In the genomic region with DNA sequence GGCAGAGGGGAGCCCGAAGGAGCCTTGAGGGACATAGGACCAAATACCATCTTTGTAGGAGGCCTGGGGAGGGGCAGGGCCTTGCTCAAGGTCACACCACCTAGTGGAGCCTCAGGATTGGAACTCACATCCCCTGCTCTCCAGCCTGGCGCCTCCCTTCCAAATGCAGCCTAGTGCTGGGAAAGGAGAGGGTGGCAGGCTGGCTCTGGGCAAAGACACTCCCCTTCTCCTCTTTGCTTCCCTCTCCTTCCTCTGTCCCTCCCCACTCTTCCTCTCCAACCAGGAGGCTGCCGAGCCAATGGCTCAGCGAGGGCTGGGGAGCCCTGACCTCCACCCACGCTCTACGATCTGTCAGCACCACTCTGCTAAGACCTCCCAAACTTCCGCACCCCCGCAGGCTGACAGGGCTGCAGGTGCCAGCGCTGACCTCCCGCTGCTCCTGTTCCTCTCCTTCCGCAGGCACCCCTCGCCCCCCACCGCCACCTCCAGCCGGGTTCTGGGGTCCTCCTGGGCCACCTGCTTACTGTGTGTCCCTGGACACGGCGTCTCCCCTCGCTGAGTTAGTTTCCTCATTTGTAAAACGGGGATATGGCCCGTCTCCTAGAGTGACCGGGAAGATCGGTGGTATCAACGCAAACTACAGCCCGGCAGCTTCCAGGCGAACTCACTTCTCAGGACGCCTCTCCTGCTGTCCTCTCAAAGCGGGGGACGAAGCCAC, we compare ENCODE assay signal across 1 cellular context.
TF ChIP-seq lines count a peak whose summit lies in the region.

No MANE protein-coding gene starts in this region.

TF ChIP-seq in HepG2, 621 proteins besides CTCF, POLR2A, EP300 and RAD21 (continued from another document and continues in another):
- TF ChIP-seq, protein P1, sequence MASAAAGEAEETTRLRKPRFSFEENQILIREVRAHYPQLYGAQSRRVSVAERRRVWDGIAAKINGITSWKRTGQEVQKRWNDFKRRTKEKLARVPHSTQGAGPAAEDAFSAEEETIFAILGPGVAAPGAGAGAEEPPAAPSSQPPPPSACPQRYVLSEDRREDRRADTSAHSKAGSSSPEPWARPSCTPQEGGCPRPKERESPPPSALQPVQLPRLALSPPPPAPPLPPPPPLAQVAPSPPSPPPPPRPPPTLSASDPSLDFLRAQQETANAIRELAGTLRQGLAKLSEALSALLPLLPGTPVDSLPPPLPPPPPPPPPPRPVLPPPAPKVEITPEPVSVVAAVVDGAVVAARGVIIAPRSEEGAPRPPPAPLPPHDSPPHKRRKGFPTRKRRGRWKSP (CRISPR knock-in tag; IDR thresholded peaks at IDR 0.05) = 0 out of 2 replicates have a peak, but pooled peaks have one; percentile 23
- TF ChIP-seq, protein P2, sequence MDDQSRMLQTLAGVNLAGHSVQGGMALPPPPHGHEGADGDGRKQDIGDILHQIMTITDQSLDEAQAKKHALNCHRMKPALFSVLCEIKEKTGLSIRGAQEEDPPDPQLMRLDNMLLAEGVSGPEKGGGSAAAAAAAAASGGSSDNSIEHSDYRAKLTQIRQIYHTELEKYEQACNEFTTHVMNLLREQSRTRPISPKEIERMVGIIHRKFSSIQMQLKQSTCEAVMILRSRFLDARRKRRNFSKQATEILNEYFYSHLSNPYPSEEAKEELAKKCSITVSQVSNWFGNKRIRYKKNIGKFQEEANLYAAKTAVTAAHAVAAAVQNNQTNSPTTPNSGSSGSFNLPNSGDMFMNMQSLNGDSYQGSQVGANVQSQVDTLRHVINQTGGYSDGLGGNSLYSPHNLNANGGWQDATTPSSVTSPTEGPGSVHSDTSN (CRISPR knock-in tag; IDR thresholded peaks at IDR 0.05; ENCODE audit: borderline replicate concordance) = no peak
- TF ChIP-seq, protein P3, sequence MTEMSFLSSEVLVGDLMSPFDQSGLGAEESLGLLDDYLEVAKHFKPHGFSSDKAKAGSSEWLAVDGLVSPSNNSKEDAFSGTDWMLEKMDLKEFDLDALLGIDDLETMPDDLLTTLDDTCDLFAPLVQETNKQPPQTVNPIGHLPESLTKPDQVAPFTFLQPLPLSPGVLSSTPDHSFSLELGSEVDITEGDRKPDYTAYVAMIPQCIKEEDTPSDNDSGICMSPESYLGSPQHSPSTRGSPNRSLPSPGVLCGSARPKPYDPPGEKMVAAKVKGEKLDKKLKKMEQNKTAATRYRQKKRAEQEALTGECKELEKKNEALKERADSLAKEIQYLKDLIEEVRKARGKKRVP (CRISPR knock-in tag; IDR thresholded peaks at IDR 0.05) = no peak
- peak; percentile 11; the same call in 1 of the 2 replicates for TF ChIP-seq NFYC (CRISPR knock-in tag; IDR thresholded peaks at IDR 0.05)
- TF ChIP-seq ZNF709 (CRISPR knock-in tag; IDR thresholded peaks at IDR 0.05) = no peak; the same call in 1 of the 2 replicates
- TF ChIP-seq ZNF543 (CRISPR knock-in tag; IDR thresholded peaks at IDR 0.05) = 0 out of 2 replicates have a peak, but pooled peaks have one; percentile 21
- peak; percentile 56 for TF ChIP-seq RBFOX2 (IDR thresholded peaks at IDR 0.05; ENCODE audit: low read depth, low read length)
- TF ChIP-seq HDAC6 (IDR thresholded peaks at IDR 0.05; ENCODE audit: low read depth, low read length) = no peak
- no peak for TF ChIP-seq MTF1 (CRISPR knock-in tag; IDR thresholded peaks at IDR 0.05)
- peak; percentile 70; the same call in 1 of the 2 replicates for TF ChIP-seq SMAD1 (CRISPR knock-in tag; IDR thresholded peaks at IDR 0.05; ENCODE audit: borderline replicate concordance, low read depth)
- peak; percentile 56; the same call in 1 of the 2 replicates for TF ChIP-seq ZNF792 (CRISPR knock-in tag; IDR thresholded peaks at IDR 0.05)
- no peak for TF ChIP-seq KDM6A (CRISPR knock-in tag; IDR thresholded peaks at IDR 0.05; ENCODE audit: low read depth)
- peak; percentile 72; the same call in 1 of the 2 replicates for TF ChIP-seq SNAI1 (CRISPR knock-in tag; IDR thresholded peaks at IDR 0.05; ENCODE audit: borderline replicate concordance)
- no peak for TF ChIP-seq ZNF296 (CRISPR knock-in tag; conservative IDR thresholded peaks at IDR 0.05)
- TF ChIP-seq, protein P4, sequence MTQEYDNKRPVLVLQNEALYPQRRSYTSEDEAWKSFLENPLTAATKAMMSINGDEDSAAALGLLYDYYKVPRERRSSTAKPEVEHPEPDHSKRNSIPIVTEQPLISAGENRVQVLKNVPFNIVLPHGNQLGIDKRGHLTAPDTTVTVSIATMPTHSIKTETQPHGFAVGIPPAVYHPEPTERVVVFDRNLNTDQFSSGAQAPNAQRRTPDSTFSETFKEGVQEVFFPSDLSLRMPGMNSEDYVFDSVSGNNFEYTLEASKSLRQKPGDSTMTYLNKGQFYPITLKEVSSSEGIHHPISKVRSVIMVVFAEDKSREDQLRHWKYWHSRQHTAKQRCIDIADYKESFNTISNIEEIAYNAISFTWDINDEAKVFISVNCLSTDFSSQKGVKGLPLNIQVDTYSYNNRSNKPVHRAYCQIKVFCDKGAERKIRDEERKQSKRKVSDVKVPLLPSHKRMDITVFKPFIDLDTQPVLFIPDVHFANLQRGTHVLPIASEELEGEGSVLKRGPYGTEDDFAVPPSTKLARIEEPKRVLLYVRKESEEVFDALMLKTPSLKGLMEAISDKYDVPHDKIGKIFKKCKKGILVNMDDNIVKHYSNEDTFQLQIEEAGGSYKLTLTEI (CRISPR knock-in tag; conservative IDR thresholded peaks at IDR 0.05) = no peak
- TF ChIP-seq, protein P5, sequence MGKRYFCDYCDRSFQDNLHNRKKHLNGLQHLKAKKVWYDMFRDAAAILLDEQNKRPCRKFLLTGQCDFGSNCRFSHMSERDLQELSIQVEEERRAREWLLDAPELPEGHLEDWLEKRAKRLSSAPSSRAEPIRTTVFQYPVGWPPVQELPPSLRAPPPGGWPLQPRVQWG (CRISPR knock-in tag; IDR thresholded peaks at IDR 0.05; ENCODE audit: borderline replicate concordance, low read depth) = no peak
- TF ChIP-seq SSRP1 (CRISPR knock-in tag; IDR thresholded peaks at IDR 0.05) = no peak
- TF ChIP-seq NFIC (IDR thresholded peaks at IDR 0.05; ENCODE audit: low read length) = no peak
- TF ChIP-seq PHF21A (CRISPR knock-in tag; IDR thresholded peaks at IDR 0.05) = no peak
- TF ChIP-seq, protein P6, sequence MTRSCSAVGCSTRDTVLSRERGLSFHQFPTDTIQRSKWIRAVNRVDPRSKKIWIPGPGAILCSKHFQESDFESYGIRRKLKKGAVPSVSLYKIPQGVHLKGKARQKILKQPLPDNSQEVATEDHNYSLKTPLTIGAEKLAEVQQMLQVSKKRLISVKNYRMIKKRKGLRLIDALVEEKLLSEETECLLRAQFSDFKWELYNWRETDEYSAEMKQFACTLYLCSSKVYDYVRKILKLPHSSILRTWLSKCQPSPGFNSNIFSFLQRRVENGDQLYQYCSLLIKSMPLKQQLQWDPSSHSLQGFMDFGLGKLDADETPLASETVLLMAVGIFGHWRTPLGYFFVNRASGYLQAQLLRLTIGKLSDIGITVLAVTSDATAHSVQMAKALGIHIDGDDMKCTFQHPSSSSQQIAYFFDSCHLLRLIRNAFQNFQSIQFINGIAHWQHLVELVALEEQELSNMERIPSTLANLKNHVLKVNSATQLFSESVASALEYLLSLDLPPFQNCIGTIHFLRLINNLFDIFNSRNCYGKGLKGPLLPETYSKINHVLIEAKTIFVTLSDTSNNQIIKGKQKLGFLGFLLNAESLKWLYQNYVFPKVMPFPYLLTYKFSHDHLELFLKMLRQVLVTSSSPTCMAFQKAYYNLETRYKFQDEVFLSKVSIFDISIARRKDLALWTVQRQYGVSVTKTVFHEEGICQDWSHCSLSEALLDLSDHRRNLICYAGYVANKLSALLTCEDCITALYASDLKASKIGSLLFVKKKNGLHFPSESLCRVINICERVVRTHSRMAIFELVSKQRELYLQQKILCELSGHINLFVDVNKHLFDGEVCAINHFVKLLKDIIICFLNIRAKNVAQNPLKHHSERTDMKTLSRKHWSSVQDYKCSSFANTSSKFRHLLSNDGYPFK (CRISPR knock-in tag; IDR thresholded peaks at IDR 0.05; ENCODE audit: borderline replicate concordance) = peak; percentile 28; the same call in 1 of the 2 replicates
- TF ChIP-seq RFXANK (CRISPR knock-in tag; IDR thresholded peaks at IDR 0.05) = no peak
- TF ChIP-seq ZBTB7B (CRISPR knock-in tag; IDR thresholded peaks at IDR 0.05) = peak; percentile 41; the same call in 1 of the 2 replicates
- TF ChIP-seq FOXA3 (CRISPR knock-in tag; IDR thresholded peaks at IDR 0.05) = no peak
- TF ChIP-seq MIER2 (CRISPR knock-in tag; IDR thresholded peaks at IDR 0.05) = no peak
- TF ChIP-seq ETV5 (CRISPR knock-in tag; IDR thresholded peaks at IDR 0.05; ENCODE audit: borderline replicate concordance) = peak; percentile 30; the same call in 1 of the 2 replicates
- TF ChIP-seq ZFP82 (CRISPR knock-in tag; IDR thresholded peaks at IDR 0.05; ENCODE audit: borderline replicate concordance) = no peak
- TF ChIP-seq HOXA3 (CRISPR knock-in tag; IDR thresholded peaks at IDR 0.05) = peak; percentile 21; the same call in 1 of the 2 replicates
- TF ChIP-seq RFX3 (CRISPR knock-in tag; IDR thresholded peaks at IDR 0.05) = no peak
- TF ChIP-seq, protein P7, sequence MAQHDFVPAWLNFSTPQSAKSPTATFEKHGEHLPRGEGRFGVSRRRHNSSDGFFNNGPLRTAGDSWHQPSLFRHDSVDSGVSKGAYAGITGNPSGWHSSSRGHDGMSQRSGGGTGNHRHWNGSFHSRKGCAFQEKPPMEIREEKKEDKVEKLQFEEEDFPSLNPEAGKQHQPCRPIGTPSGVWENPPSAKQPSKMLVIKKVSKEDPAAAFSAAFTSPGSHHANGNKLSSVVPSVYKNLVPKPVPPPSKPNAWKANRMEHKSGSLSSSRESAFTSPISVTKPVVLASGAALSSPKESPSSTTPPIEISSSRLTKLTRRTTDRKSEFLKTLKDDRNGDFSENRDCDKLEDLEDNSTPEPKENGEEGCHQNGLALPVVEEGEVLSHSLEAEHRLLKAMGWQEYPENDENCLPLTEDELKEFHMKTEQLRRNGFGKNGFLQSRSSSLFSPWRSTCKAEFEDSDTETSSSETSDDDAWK (CRISPR knock-in tag; IDR thresholded peaks at IDR 0.05) = no peak
- no peak for TF ChIP-seq KDM1A (CRISPR knock-in tag; IDR thresholded peaks at IDR 0.05)
- TF ChIP-seq ZNF530 (CRISPR knock-in tag; IDR thresholded peaks at IDR 0.05; ENCODE audit: low read depth) = no peak
- TF ChIP-seq, protein P8, sequence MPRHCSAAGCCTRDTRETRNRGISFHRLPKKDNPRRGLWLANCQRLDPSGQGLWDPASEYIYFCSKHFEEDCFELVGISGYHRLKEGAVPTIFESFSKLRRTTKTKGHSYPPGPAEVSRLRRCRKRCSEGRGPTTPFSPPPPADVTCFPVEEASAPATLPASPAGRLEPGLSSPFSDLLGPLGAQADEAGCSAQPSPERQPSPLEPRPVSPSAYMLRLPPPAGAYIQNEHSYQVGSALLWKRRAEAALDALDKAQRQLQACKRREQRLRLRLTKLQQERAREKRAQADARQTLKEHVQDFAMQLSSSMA (CRISPR knock-in tag; IDR thresholded peaks at IDR 0.05) = 0 out of 2 replicates have a peak, but pooled peaks have one; percentile 18
- TF ChIP-seq, protein P9, sequence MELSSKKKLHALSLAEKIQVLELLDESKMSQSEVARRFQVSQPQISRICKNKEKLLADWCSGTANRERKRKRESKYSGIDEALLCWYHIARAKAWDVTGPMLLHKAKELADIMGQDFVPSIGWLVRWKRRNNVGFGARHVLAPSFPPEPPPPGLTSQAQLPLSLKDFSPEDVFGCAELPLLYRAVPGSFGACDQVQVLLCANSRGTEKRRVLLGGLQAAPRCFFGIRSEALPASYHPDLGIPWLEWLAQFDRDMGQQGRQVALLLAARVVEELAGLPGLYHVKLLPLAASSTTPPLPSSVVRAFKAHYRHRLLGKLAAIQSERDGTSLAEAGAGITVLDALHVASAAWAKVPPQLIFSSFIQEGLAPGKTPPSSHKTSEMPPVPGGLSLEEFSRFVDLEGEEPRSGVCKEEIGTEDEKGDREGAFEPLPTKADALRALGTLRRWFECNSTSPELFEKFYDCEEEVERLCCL (CRISPR knock-in tag; IDR thresholded peaks at IDR 0.05; ENCODE audit: borderline replicate concordance) = no peak
- TF ChIP-seq ELF3 (CRISPR knock-in tag; IDR thresholded peaks at IDR 0.05) = peak; percentile 45
- TF ChIP-seq EED (CRISPR knock-in tag; IDR thresholded peaks at IDR 0.05) = no peak
- peak; percentile 58 for TF ChIP-seq DR1 (CRISPR knock-in tag; IDR thresholded peaks at IDR 0.05)
- TF ChIP-seq, protein P10, sequence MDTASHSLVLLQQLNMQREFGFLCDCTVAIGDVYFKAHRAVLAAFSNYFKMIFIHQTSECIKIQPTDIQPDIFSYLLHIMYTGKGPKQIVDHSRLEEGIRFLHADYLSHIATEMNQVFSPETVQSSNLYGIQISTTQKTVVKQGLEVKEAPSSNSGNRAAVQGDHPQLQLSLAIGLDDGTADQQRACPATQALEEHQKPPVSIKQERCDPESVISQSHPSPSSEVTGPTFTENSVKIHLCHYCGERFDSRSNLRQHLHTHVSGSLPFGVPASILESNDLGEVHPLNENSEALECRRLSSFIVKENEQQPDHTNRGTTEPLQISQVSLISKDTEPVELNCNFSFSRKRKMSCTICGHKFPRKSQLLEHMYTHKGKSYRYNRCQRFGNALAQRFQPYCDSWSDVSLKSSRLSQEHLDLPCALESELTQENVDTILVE (CRISPR knock-in tag; IDR thresholded peaks at IDR 0.05) = no peak
- TF ChIP-seq ZNF44 (CRISPR knock-in tag; IDR thresholded peaks at IDR 0.05) = no peak
- peak; percentile 82 for TF ChIP-seq HNRNPH1 (optimal IDR thresholded peaks at IDR 0.05; ENCODE audit: low read depth, low read length)
- no peak for TF ChIP-seq POGZ (CRISPR knock-in tag; IDR thresholded peaks at IDR 0.05)
- peak; percentile 86 for TF ChIP-seq POLR2AphosphoS5 (IDR thresholded peaks at IDR 0.05; ENCODE audit: low read depth, low read length)
- TF ChIP-seq RBM22 (optimal IDR thresholded peaks at IDR 0.05; ENCODE audit: low read length) = peak; percentile 83
- TF ChIP-seq ZNF343 (CRISPR knock-in tag; IDR thresholded peaks at IDR 0.05) = no peak
- no peak for TF ChIP-seq YEATS2 (CRISPR knock-in tag; IDR thresholded peaks at IDR 0.05; ENCODE audit: borderline replicate concordance)
- TF ChIP-seq TCF7L2 (IDR thresholded peaks at IDR 0.05; ENCODE audit: low read depth, low read length) = no peak
- TF ChIP-seq GPN1 (CRISPR knock-in tag; IDR thresholded peaks at IDR 0.05; ENCODE audit: borderline replicate concordance) = no peak
- TF ChIP-seq, protein P11, sequence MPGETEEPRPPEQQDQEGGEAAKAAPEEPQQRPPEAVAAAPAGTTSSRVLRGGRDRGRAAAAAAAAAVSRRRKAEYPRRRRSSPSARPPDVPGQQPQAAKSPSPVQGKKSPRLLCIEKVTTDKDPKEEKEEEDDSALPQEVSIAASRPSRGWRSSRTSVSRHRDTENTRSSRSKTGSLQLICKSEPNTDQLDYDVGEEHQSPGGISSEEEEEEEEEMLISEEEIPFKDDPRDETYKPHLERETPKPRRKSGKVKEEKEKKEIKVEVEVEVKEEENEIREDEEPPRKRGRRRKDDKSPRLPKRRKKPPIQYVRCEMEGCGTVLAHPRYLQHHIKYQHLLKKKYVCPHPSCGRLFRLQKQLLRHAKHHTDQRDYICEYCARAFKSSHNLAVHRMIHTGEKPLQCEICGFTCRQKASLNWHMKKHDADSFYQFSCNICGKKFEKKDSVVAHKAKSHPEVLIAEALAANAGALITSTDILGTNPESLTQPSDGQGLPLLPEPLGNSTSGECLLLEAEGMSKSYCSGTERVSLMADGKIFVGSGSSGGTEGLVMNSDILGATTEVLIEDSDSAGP (CRISPR knock-in tag; IDR thresholded peaks at IDR 0.05; ENCODE audit: borderline replicate concordance) = peak; percentile 66
- TF ChIP-seq STAT5B (CRISPR knock-in tag; IDR thresholded peaks at IDR 0.05) = no peak
- no peak for TF ChIP-seq ZNF383 (CRISPR knock-in tag; IDR thresholded peaks at IDR 0.05; ENCODE audit: borderline replicate concordance)
- no peak for TF ChIP-seq SMAD9 (CRISPR knock-in tag; IDR thresholded peaks at IDR 0.05)
